23 cellular contexts compared by ENCODE assay signal in genomic region chr6:1223312-1223603, GRCh38.
"Had no signal": no experiment of that assay in that cellular context is flagged by ENCODE, and none has a peak within 500 bp of the region (broad histone marks: within the 10 kb centered on the region; RNA-seq: fewer than 3 reads in every experiment).

No MANE protein-coding gene starts in this region.

- DNase-seq: activated CD4-positive, alpha-beta memory T cell treated with anti-CD3 and anti-CD28 coated beads for 36 hours; activated CD4-positive, alpha-beta T cell treated with anti-CD3 and anti-CD28 coated beads for 36 hours; activated CD4-positive, alpha-beta T cell treated with anti-CD3 and anti-CD28 coated beads, Interleukin-2, amount 10 ng/mL, durations not matched to agents 24 days and 14 days; activated CD4-positive, CD25-positive, alpha-beta regulatory T cell; activated CD4-positive, CD25-positive, alpha-beta regulatory T cell treated with anti-CD3 and anti-CD28 coated beads, Interleukin-2, amount 50 U/mL, for 72 hours; activated CD8-positive, alpha-beta memory T cell treated with anti-CD3 and anti-CD28 coated beads, Interleukin-2, amount 50 U/mL, for 48 hours; activated gamma-delta T cell; activated naive CD4-positive, alpha-beta T cell; activated naive CD4-positive, alpha-beta T cell treated with anti-CD3 and anti-CD28 coated beads, Interleukin-2, amount 10 ng/mL, durations not matched to agents 7 days and 5 days; activated naive CD8-positive, alpha-beta T cell treated with anti-CD3 and anti-CD28 coated beads, Interleukin-2, amount 10 ng/mL, durations not matched to agents 7 days and 5 days; activated T-cell treated with anti-CD3 and anti-CD28 coated beads for 4 hours; activated T-cell treated with anti-CD3 and anti-CD28 coated beads, Interleukin-2, amount 50 U/mL, for 24 hours; activated T-cell treated with anti-CD3 and anti-CD28 coated beads, Interleukin-2, amount 50 U/mL, for 72 hours; central memory CD4-positive, alpha-beta T cell; cerebellar nuclear complex; effector memory CD4-positive, alpha-beta T cell; erythroblast; foreskin keratinocyte; gastrocnemius medialis; T-helper 1 cell; T-helper 17 cell; T1000 had no signal

- ATAC-seq: activated CD4-positive, alpha-beta T cell treated with anti-CD3 and anti-CD28 coated beads for 36 hours; activated naive CD4-positive, alpha-beta T cell treated with anti-CD3 and anti-CD28 coated beads, Interleukin-2, amount 50 U/mL, for 72 hours; activated T-cell treated with anti-CD3 and anti-CD28 coated beads, Interleukin-2, amount 50 U/mL, for 72 hours; foreskin keratinocyte; gastrocnemius medialis; T-helper 17 cell had no signal
